Comparison of ENCODE assay signal across 1 cellular context in genomic region chr15:101123222-101123910, GRCh38.
A peak's percentile ranks its signal among the peaks of the same experiment; 100 is the strongest.
TF ChIP-seq lines count a peak whose summit lies in the region.

No MANE protein-coding gene starts in this region.

TF ChIP-seq in K562, 482 proteins besides CTCF, POLR2A, EP300 and RAD21 (continued from another document):
- TF ChIP-seq CHD7 (IDR thresholded peaks at IDR 0.05; ENCODE audit: low read depth, low read length) (no peak), KDM1A (IDR thresholded peaks at IDR 0.05) (peak; percentile 14 to 35; a peak in 1 of 4 replicates), RBM25 (IDR thresholded peaks at IDR 0.05; ENCODE audit: low read depth, low read length, severe bottlenecking) (peak; percentile 68), ADNP (tag; IDR thresholded peaks at IDR 0.05) (0 out of 2 replicates have a peak, but pooled peaks have one; percentile 27), MEIS2 (IDR thresholded peaks at IDR 0.05; ENCODE audit: partially characterized antibody) (no peak)
- TF ChIP-seq, protein P1, sequence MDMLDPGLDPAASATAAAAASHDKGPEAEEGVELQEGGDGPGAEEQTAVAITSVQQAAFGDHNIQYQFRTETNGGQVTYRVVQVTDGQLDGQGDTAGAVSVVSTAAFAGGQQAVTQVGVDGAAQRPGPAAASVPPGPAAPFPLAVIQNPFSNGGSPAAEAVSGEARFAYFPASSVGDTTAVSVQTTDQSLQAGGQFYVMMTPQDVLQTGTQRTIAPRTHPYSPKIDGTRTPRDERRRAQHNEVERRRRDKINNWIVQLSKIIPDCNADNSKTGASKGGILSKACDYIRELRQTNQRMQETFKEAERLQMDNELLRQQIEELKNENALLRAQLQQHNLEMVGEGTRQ (CRISPR knock-in tag; IDR thresholded peaks at IDR 0.05): 0 out of 2 replicates have a peak, but pooled peaks have one; percentile 2
